1 cellular context compared by ENCODE assay signal in the genomic region with DNA sequence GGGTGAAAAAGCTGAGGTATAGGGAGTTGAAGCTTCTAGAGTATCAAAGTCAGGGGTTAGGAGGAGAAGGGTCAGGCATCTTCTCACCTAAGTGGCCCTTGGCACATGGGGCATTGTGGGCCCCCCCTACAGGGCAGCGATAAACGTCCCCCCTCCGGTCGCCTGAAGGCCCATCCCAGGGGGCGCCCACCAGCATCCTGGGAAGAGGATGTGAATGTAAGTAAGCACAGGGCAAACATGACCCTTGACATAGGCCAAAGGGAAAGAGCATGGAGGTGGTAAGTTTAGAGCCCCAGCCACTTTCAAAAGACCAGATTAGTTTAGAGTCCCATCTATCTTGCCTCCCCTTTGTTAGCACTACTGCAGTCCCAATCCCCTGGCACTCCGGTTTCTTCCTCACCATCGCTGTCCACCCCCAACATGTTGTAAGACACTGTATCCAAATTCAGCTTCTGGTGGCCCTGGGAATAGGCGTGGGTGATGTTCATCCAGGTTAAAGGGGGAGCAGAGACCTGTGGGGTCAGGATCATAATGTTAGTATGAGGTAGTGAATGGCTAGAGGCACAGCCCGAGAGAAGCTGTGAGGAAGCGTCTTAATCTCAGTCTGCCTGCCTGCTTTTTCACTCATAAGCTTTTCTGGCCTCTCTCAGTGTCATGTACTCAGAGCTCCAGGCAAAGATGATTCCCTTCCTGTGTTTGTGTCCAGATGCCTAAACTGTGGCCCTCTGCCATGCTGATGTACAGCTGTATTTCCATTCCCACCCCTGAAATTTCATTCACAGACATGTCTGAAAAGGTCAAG.
TF ChIP-seq lines count a peak whose summit lies in the region.

No MANE protein-coding gene starts in this region.

TF ChIP-seq in A549, 52 proteins besides CTCF, POLR2A, EP300 and RAD21:
- no peak for TF ChIP-seq MAZ (IDR thresholded peaks at IDR 0.05; ENCODE audit: borderline replicate concordance, low read depth, low read length)
- TF ChIP-seq, protein P1, sequence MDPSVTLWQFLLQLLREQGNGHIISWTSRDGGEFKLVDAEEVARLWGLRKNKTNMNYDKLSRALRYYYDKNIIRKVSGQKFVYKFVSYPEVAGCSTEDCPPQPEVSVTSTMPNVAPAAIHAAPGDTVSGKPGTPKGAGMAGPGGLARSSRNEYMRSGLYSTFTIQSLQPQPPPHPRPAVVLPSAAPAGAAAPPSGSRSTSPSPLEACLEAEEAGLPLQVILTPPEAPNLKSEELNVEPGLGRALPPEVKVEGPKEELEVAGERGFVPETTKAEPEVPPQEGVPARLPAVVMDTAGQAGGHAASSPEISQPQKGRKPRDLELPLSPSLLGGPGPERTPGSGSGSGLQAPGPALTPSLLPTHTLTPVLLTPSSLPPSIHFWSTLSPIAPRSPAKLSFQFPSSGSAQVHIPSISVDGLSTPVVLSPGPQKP (IDR thresholded peaks at IDR 0.05; ENCODE audit: low read depth, low read length), result no peak
- TF ChIP-seq, protein P2, sequence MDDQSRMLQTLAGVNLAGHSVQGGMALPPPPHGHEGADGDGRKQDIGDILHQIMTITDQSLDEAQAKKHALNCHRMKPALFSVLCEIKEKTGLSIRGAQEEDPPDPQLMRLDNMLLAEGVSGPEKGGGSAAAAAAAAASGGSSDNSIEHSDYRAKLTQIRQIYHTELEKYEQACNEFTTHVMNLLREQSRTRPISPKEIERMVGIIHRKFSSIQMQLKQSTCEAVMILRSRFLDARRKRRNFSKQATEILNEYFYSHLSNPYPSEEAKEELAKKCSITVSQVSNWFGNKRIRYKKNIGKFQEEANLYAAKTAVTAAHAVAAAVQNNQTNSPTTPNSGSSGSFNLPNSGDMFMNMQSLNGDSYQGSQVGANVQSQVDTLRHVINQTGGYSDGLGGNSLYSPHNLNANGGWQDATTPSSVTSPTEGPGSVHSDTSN (IDR thresholded peaks at IDR 0.05), result no peak
- no peak for TF ChIP-seq BHLHE40 (IDR thresholded peaks at IDR 0.05; ENCODE audit: low read depth, low read length)
- no peak for TF ChIP-seq ZC3H11A (IDR thresholded peaks at IDR 0.05)
- no peak for TF ChIP-seq POLR2AphosphoS2 (conservative IDR thresholded peaks at IDR 0.05; ENCODE audit: low read length)
- TF ChIP-seq NFE2L2 (conservative IDR thresholded peaks at IDR 0.05; ENCODE audit: low read length), result no peak
- no peak for TF ChIP-seq RARB (CRISPR knock-in tag; IDR thresholded peaks at IDR 0.05)
- TF ChIP-seq ZSCAN20 (CRISPR knock-in tag; IDR thresholded peaks at IDR 0.05), result no peak
- no peak for TF ChIP-seq SMC3 (IDR thresholded peaks at IDR 0.05)
- TF ChIP-seq CHD2 (IDR thresholded peaks at IDR 0.05; ENCODE audit: low read length, partially characterized antibody), result no peak
- TF ChIP-seq, protein P3, sequence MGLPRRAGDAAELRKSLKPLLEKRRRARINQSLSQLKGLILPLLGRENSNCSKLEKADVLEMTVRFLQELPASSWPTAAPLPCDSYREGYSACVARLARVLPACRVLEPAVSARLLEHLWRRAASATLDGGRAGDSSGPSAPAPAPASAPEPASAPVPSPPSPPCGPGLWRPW (IDR thresholded peaks at IDR 0.05), result no peak
- TF ChIP-seq FOSB (CRISPR knock-in tag; IDR thresholded peaks at IDR 0.05), result no peak
